7 cellular contexts compared by ENCODE assay signal in the genomic region with DNA sequence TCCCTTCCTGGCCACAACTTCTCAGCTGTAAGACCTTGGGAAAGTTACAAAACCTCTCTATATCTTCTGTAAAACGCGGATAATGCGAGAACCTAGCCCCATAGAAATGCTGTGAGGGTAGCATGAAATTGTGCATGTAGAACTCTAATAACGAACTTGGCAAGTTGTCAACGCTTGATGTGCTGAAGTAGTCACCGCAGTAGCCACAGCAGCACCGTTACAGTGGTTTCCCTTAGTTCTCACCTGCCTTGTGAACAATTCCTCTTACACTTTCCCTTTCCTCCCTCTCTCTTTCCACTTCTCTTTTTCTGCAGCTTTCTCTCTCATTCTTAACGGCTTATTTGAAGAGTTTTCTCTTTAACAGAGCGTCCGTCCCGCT. TPM values are rescaled to one million over a fixed set of nuclear protein-coding genes. Genes with fewer than 3 reads are reported as not detected.
DNase-seq lines count a peak whose midpoint lies in the region; ATAC-seq, FAIRE-seq and TF ChIP-seq lines count a peak whose summit lies in the region.

No MANE protein-coding gene starts in this region.

- H3K36me3 ChIP-seq in GM23338 (ENCODE audit: insufficient read depth) (no peaks in the 10 kb centered on the region), hepatocyte (replicated peaks; ENCODE audit: insufficient read depth, low read depth) (no peaks in the 10 kb centered on the region)

- H3K4me2 ChIP-seq in GM23338 = peak overlapping the region; percentile 90
- H3K4me2 ChIP-seq in hepatocyte = peak overlapping the region; percentile 91

- DNase-seq in GM18507 (ENCODE audit: extremely low spot score, insufficient read length, low read depth) (peak; percentile 22), GM23338 (ENCODE audit: low spot score) (no peak), M059J (ENCODE audit: low read depth) (peak; percentile 46), hepatocyte (ENCODE audit: low spot score) (no peak), NCI-H446 treated with DMSO at 0.1 percent for 48 hours (lab: John Stamatoyannopoulos, UW) (no peak)
- DNase-seq in activated T-cell treated with anti-CD3 and anti-CD28 coated beads, Interleukin-2, amount 50 U/mL, for 72 hours = peak; percentile 32 to 56
- peak; percentile 31 to 34 for DNase-seq in stimulated activated CD4-positive, alpha-beta T cell treated with anti-CD3 and anti-CD28 coated beads, Interleukin-2, amount 100 ng/mL, for 24 hours

- H2AFZ ChIP-seq in GM23338 (peak overlapping the region; percentile 99), hepatocyte (peak overlapping the region; percentile 34)

- peaks cover 18% of the 10 kb centered on the region for H3K27me3 ChIP-seq in GM23338 (ENCODE audit: insufficient read depth)
- H3K27me3 ChIP-seq in hepatocyte = no peaks in the 10 kb centered on the region

- 4% methylated on average over 11 of the region's 11 CpGs for WGBS in hepatocyte (ENCODE audit: low lambda C conversion rate, missing lambda C conversion rate)

- no peak for TF ChIP-seq CTCF in GM23338 (conservative IDR thresholded peaks at IDR 0.05; ENCODE audit: low read depth in 2 of 2)
- TF ChIP-seq CTCF in hepatocyte (IDR thresholded peaks at IDR 0.05; ENCODE audit: poor library complexity) = no peak

- no peaks in the 10 kb centered on the region; the same call in 2 of the 3 replicates for H3K9me3 Mint-ChIP-seq in GM23338
- no peaks in the 10 kb centered on the region for H3K9me3 Mint-ChIP-seq in activated T-cell treated with anti-CD3 and anti-CD28 coated beads, Interleukin-2, amount 50 U/mL, for 72 hours

- no peaks in the 10 kb centered on the region for H3K9me3 ChIP-seq in hepatocyte (ENCODE audit: low read depth)

- H3K4me1 ChIP-seq in GM23338 (ENCODE audit: insufficient read depth) = peaks cover 9% of the 10 kb centered on the region
- no peaks in the 10 kb centered on the region for H3K4me1 ChIP-seq in hepatocyte (ENCODE audit: insufficient read depth)

- FAIRE-seq in GM18507 (lab: Jason Lieb, UNC) = no peak

- H3K4me1 Mint-ChIP-seq in GM23338 = peaks cover 20% of the 10 kb centered on the region
- peaks cover 54% of the 10 kb centered on the region for H3K4me1 Mint-ChIP-seq in activated T-cell treated with anti-CD3 and anti-CD28 coated beads, Interleukin-2, amount 50 U/mL, for 72 hours (ENCODE audit: low read depth)

- peaks cover 8% of the 10 kb centered on the region for H4K20me1 ChIP-seq in GM23338 (replicated peaks; ENCODE audit: insufficient read depth)
- no peaks in the 10 kb centered on the region for H4K20me1 ChIP-seq in hepatocyte (ENCODE audit: insufficient read depth, poor library complexity, severe bottlenecking)

- H3F3A ChIP-seq in GM23338 (replicated peaks; ENCODE audit: low read depth) = no peaks in the 10 kb centered on the region

- H3K36me3 Mint-ChIP-seq in GM23338 (ENCODE audit: low read depth) = no peaks in the 10 kb centered on the region; the same call in 2 of the 3 replicates
- H3K36me3 Mint-ChIP-seq in activated T-cell treated with anti-CD3 and anti-CD28 coated beads, Interleukin-2, amount 50 U/mL, for 72 hours (ENCODE audit: insufficient read depth in 2 of 2) = peaks cover 7 to 9% of the 10 kb centered on the region in 2 donors

- peak overlapping the region; percentile 86 for H3K4me3 Mint-ChIP-seq in GM23338
- H3K4me3 Mint-ChIP-seq in activated T-cell treated with anti-CD3 and anti-CD28 coated beads, Interleukin-2, amount 50 U/mL, for 72 hours = peak overlapping the region; percentile 94 to 100

- H3K4me3 ChIP-seq in GM23338 (peak overlapping the region; percentile 80), hepatocyte (peak overlapping the region; percentile 27)

- ATAC-seq in GM23338 = peak; percentile 15; the same call in 2 of the 3 replicates
- peak; percentile 46 to 58 for ATAC-seq in activated T-cell treated with anti-CD3 and anti-CD28 coated beads, Interleukin-2, amount 50 U/mL, for 72 hours (replicated peaks in 1 of 2)

- peaks cover 16% of the 10 kb centered on the region for H3K27me3 Mint-ChIP-seq in GM23338 (ENCODE audit: insufficient read depth, low read depth, poor library complexity)
- H3K27me3 Mint-ChIP-seq in activated T-cell treated with anti-CD3 and anti-CD28 coated beads, Interleukin-2, amount 50 U/mL, for 72 hours (ENCODE audit: low read depth) = peaks cover 8% of the 10 kb centered on the region

- H3K27ac ChIP-seq in GM23338 (ENCODE audit: low read depth) (no peak overlapping the region), hepatocyte (no peak overlapping the region)

- H3K9me2 ChIP-seq in GM23338 (ENCODE audit: insufficient read depth) (no peaks in the 10 kb centered on the region), hepatocyte (replicated peaks; ENCODE audit: insufficient read depth) (no peaks in the 10 kb centered on the region)

- no peak overlapping the region for H3K27ac Mint-ChIP-seq in GM23338
- peak overlapping the region; percentile 77 for H3K27ac Mint-ChIP-seq in activated T-cell treated with anti-CD3 and anti-CD28 coated beads, Interleukin-2, amount 50 U/mL, for 72 hours

- H3K79me2 ChIP-seq in GM23338 (replicated peaks; ENCODE audit: insufficient read depth) (peaks cover 35% of the 10 kb centered on the region), hepatocyte (peaks cover 34% of the 10 kb centered on the region)

TF ChIP-seq in GM23338, 12 proteins besides CTCF, POLR2A, EP300 and RAD21 (continues in another document):
- TF ChIP-seq ETS1 (IDR thresholded peaks at IDR 0.05) (no peak), ZNF331 (CRISPR knock-in tag; IDR thresholded peaks at IDR 0.05; ENCODE audit: low read depth) (no peak), ZNF114 (CRISPR knock-in tag; IDR thresholded peaks at IDR 0.05) (no peak), JUNB (IDR thresholded peaks at IDR 0.05; ENCODE audit: unreplicated experiment) (no peak), EZH2 (IDR thresholded peaks at IDR 0.05; ENCODE audit: low read depth, unreplicated experiment) (no peak), STAT1 (IDR thresholded peaks at IDR 0.05; ENCODE audit: unreplicated experiment) (no peak), EZH2phosphoT487 (IDR thresholded peaks at IDR 0.05; ENCODE audit: unreplicated experiment) (no peak), NANOG (IDR thresholded peaks at IDR 0.05; ENCODE audit: borderline replicate concordance) (no peak), POLR2AphosphoS5 (IDR thresholded peaks at IDR 0.05; ENCODE audit: low read depth) (no peak), CREB1 (CRISPR knock-in tag; IDR thresholded peaks at IDR 0.05; ENCODE audit: low read depth) (no peak)
- TF ChIP-seq, protein P1, sequence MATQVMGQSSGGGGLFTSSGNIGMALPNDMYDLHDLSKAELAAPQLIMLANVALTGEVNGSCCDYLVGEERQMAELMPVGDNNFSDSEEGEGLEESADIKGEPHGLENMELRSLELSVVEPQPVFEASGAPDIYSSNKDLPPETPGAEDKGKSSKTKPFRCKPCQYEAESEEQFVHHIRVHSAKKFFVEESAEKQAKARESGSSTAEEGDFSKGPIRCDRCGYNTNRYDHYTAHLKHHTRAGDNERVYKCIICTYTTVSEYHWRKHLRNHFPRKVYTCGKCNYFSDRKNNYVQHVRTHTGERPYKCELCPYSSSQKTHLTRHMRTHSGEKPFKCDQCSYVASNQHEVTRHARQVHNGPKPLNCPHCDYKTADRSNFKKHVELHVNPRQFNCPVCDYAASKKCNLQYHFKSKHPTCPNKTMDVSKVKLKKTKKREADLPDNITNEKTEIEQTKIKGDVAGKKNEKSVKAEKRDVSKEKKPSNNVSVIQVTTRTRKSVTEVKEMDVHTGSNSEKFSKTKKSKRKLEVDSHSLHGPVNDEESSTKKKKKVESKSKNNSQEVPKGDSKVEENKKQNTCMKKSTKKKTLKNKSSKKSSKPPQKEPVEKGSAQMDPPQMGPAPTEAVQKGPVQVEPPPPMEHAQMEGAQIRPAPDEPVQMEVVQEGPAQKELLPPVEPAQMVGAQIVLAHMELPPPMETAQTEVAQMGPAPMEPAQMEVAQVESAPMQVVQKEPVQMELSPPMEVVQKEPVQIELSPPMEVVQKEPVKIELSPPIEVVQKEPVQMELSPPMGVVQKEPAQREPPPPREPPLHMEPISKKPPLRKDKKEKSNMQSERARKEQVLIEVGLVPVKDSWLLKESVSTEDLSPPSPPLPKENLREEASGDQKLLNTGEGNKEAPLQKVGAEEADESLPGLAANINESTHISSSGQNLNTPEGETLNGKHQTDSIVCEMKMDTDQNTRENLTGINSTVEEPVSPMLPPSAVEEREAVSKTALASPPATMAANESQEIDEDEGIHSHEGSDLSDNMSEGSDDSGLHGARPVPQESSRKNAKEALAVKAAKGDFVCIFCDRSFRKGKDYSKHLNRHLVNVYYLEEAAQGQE (IDR thresholded peaks at IDR 0.05; ENCODE audit: unreplicated experiment) = no peak

RNA-seq across cellular contexts. Expression of gene SHQ1, which starts 0.4 kb away (rescaled TPM):
- 28.7 and 33.4 TPM in 2 replicates for total RNA-seq in GM23338 (2014; rRNA removed; shearing (Covaris generic))
- polyA plus RNA-seq in GM23338 (2016; fragmentation: Nextera tagmentation; extraction: Ambion mirVana) (18.3 and 20.0 TPM in 2 replicates), hepatocyte (11.1 and 14.8 TPM in 2 replicates)
- 12.6 and 14.0 TPM in 2 replicates for total RNA-seq in M059J (2014; rRNA removed; shearing (Covaris generic))
- total RNA-seq in activated T-cell treated with anti-CD3 and anti-CD28 coated beads, Interleukin-2, amount 50 U/mL, for 72 hours = 10 to 100 TPM; 26.4 to 26.7 TPM
- 16.2 and 16.8 TPM in 2 replicates for total RNA-seq in hepatocyte

RNA-seq across cellular contexts. Expression of gene GXYLT2, which starts 39.2 kb away (rescaled TPM):
- total RNA-seq in GM23338 (2014; rRNA removed; shearing (Covaris generic)) = 5.1 and 5.8 TPM in 2 replicates
- polyA plus RNA-seq in GM23338 (2016; fragmentation: Nextera tagmentation; extraction: Ambion mirVana) (2.0 and 3.0 TPM in 2 replicates), hepatocyte (24.9 and 27.4 TPM in 2 replicates)
- 2.3 and 7.7 TPM in 2 replicates for total RNA-seq in M059J (2014; rRNA removed; shearing (Covaris generic))
- total RNA-seq in activated T-cell treated with anti-CD3 and anti-CD28 coated beads, Interleukin-2, amount 50 U/mL, for 72 hours = under 1 TPM; 0.23 to 0.26 TPM
- 23.6 and 35.7 TPM in 2 replicates for total RNA-seq in hepatocyte

Comparison
In these comparisons a context has a peak if more than half of its experiments do, and no peak if none do; other contexts are left out.
1. DNase-seq: peak in GM18507 (single experiment), M059J (single experiment), activated T-cell treated with anti-CD3 and anti-CD28 coated beads, Interleukin-2, amount 50 U/mL, for 72 hours (2 of 2) and stimulated activated CD4-positive, alpha-beta T cell treated with anti-CD3 and anti-CD28 coated beads, Interleukin-2, amount 100 ng/mL, for 24 hours (2 of 2); none in GM23338 (single experiment), hepatocyte (single experiment) and NCI-H446 treated with DMSO at 0.1 percent for 48 hours (single experiment).